1 cellular context compared by ENCODE assay signal in genomic region chr7:66454600-66455225, GRCh38.
TF ChIP-seq lines count a peak whose summit lies in the region.

No MANE protein-coding gene starts in this region.

TF ChIP-seq in WTC11, 78 proteins besides CTCF, POLR2A, EP300 and RAD21 (continued from another document):
- TF ChIP-seq ZBTB43 (CRISPR knock-in tag; IDR thresholded peaks at IDR 0.05) (no peak), E2F1 (CRISPR knock-in tag; IDR thresholded peaks at IDR 0.05) (no peak), ZNF263 (CRISPR knock-in tag; IDR thresholded peaks at IDR 0.05; ENCODE audit: low read depth) (no peak), ARID4B (CRISPR knock-in tag; IDR thresholded peaks at IDR 0.05; ENCODE audit: borderline replicate concordance) (no peak), RORB (CRISPR knock-in tag; IDR thresholded peaks at IDR 0.05) (no peak), NR2C2 (CRISPR knock-in tag; IDR thresholded peaks at IDR 0.05) (no peak)
TF ChIP-seq in WTC11: peak in this region for 0.
